ENCODE assay signal across 19 cellular contexts in the genomic region with DNA sequence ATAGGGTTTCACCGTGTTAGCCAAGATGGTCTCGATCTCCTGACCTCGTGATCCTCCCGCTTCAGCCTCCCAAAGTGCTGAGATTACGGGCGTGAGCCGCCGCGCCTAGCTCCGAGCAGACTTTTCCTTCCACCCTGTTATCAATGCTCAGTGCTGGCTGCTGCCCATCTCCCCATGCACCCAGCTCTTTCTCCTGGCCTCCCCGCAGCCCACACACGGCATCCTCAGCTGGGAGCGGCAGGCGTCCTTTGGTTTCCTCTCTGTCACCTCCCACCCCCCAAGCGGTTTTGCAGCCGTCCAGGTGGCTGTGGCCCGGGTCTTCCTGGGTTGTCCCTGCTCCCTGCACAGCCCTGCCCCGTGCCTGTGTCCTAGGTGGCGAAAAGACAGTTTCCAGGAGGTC. TPM values are rescaled to one million over a fixed set of nuclear protein-coding genes. Genes with fewer than 3 reads are reported as not detected.
DNase-seq lines count a peak whose midpoint lies in the region; ATAC-seq, FAIRE-seq and TF ChIP-seq lines count a peak whose summit lies in the region.
"Had no signal": no experiment of that assay in that cellular context is flagged by ENCODE, and none has a peak within 500 bp of the region (broad histone marks: within the 10 kb centered on the region; RNA-seq: fewer than 3 reads in every experiment).

No MANE protein-coding gene starts in this region.

- ATAC-seq in K562 (no peak), GM18868 (IDR thresholded peaks at IDR 0.05; ENCODE audit: unreplicated experiment) (no peak), HG02623 (IDR thresholded peaks at IDR 0.05; ENCODE audit: unreplicated experiment) (no peak)

- intact Hi-C loops in K562 (cut with micrococcal nuclease): no loop called here

- peak; percentile 15 for DNase-seq in GF-D8 (lab: John Stamatoyannopoulos, UW)
- peak; percentile 36 for DNase-seq in KBM-7
- peak in 1 of 4 experiments; percentile 5 for DNase-seq in K562 (ENCODE audit: extremely low read depth in 1 of 4, low spot score in 3 of 4)
- no peak for DNase-seq in activated CD4-positive, alpha-beta T cell treated with anti-CD3 and anti-CD28 coated beads for 48 hours
- DNase-seq in DMS153 treated with DMSO at 0.1 percent for 48 hours (lab: John Stamatoyannopoulos, UW; ENCODE audit: unreplicated experiment): no peak
- DNase-seq: ACHN; CD4-positive, alpha-beta memory T cell; DMS79 treated with DMSO at 0.1 percent for 48 hours; EL; KG1 had no signal

- H3K9me1 ChIP-seq in K562 (ENCODE audit: control insufficient read depth, insufficient read depth, low read length): no peaks in the 10 kb centered on the region

- H3K27ac ChIP-seq in K562 (ENCODE audit: extremely low read depth, low read depth, low read length): no peak overlapping the region
- H3K27ac ChIP-seq: C4-2B, HL-60 had no signal

- H2AFZ ChIP-seq in K562 (ENCODE audit: low read depth, low read length): peak overlapping the region; percentile 79; the same call in 1 of the 2 replicates

- H3K9ac ChIP-seq in K562 (ENCODE audit: insufficient read depth in 1 of 2, low read depth in 2 of 2, low read length in 2 of 2): peak overlapping the region in 1 of 2 experiments; percentile 35; a peak in 1 of 4 replicates

- POLR2A ChIA-PET in K562 (lab: Yijun Ruan, JAX): no interaction called here

- H3K27me3 ChIP-seq in K562 (ENCODE audit: control insufficient read depth in 2 of 2, insufficient read depth in 2 of 2, low read length in 2 of 2): peaks cover 2 to 9% of the 10 kb centered on the region in 2 experiments; a peak in 2 of 5 replicates

- H3K79me2 ChIP-seq in K562 (ENCODE audit: control insufficient read depth, insufficient read depth, low read length): no peaks in the 10 kb centered on the region

- no peaks in the 10 kb centered on the region for H4K20me1 ChIP-seq in K562 (replicated peaks; ENCODE audit: control insufficient read depth, insufficient read depth, low read length)

- H3K4me1 ChIP-seq in K562 (replicated peaks in 1 of 2; ENCODE audit: control insufficient read depth in 2 of 2, insufficient read depth in 2 of 2, low read length in 2 of 2): peaks cover 0 to 10% of the 10 kb centered on the region in 2 experiments; a peak in 4 of 5 replicates

- 71% methylated on average over 19 of the region's 19 CpGs for WGBS in K562 (ENCODE audit: insufficient coverage, low coverage, missing lambda C conversion rate)

- BruUV-seq in K562 (replicated peaks; lab: Mats Ljungman, UMichigan): no TSS peak

- no peak overlapping the region for H3K4me2 ChIP-seq in K562 (ENCODE audit: insufficient read depth, low read length)

- no peaks in the 10 kb centered on the region for H3K9me3 ChIP-seq in K562 (replicated peaks; ENCODE audit: control insufficient read depth, insufficient read depth, low read depth, low read length)
- H3K9me3 ChIP-seq: HAP-1 had no signal

- TF ChIP-seq RAD21 in K562 (CRISPR knock-in tag; conservative IDR thresholded peaks at IDR 0.05 in 1 of 2, IDR thresholded peaks at IDR 0.05 in 1 of 2): no peak

- no peak for TF ChIP-seq POLR2A in K562 (conservative IDR thresholded peaks at IDR 0.05)

- TF ChIP-seq CTCF in K562 (IDR thresholded peaks at IDR 0.05 in 2 of 3, conservative IDR thresholded peaks at IDR 0.05 in 1 of 3; ENCODE audit: insufficient read depth in 2 of 3, low read depth in 1 of 3, low read length in 3 of 3): no peak

- H3K4me3 ChIP-seq in K562: no peak overlapping the region
- H3K4me3 ChIP-seq: HAP-1 had no signal

- no peaks in the 10 kb centered on the region for H3K36me3 ChIP-seq in K562 (ENCODE audit: control insufficient read depth, insufficient read depth, low read length)
- H3K36me3 ChIP-seq: HAP-1 had no signal

- CTCF ChIA-PET in K562 (lab: Yijun Ruan, JAX; ENCODE audit: low intra/inter-chr PET ratio): no interaction called here

- no peak for FAIRE-seq in K562 (lab: Jason Lieb, UNC)
- FAIRE-seq: G401.6, GM12892, GM19239 had no signal

- in situ Hi-C loops in KBM-7 (cut with MboI; ENCODE audit: low pct_unique_long_range_greater_than_20kb, low sequenced_read_pairs): no loop called here
- in situ Hi-C loops in K562 (cut with MboI): no loop called here

- TF ChIP-seq EP300 in K562 (IDR thresholded peaks at IDR 0.05; ENCODE audit: low read length): no peak

RNA-seq across cellular contexts. Expression of a gene that starts 12.1 kb away (rescaled TPM):
- 3.0 and 20.7 TPM in 2 replicates for total RNA-seq in K562 (2011; cell fraction: chromatin; rRNA removed; ENCODE audit: low replicate concordance)
- total RNA-seq in K562 (2011; cell fraction: nucleolus; rRNA removed): 16.2 and 19.2 TPM in 2 replicates
- total RNA-seq in K562 (2011; cell fraction: nucleoplasm; rRNA removed): 7.0 and 8.5 TPM in 2 replicates
- total RNA-seq in K562 (2014; rRNA removed) (5.4 and 8.0 TPM in 2 replicates), K562 (2014; rRNA removed; fragmentation: Illumina TruSeq; extraction: Trizol) (0.11 and 0.22 TPM in 2 replicates), K562 (2015; rRNA removed; fragmentation: Illumina TruSeq; extraction: Trizol) (1.9 and 2.7 TPM in 2 replicates), K562 (2021) (9.3 and 12.0 TPM in 2 replicates)
- polyA plus RNA-seq in K562 (2011; rRNA removed) (1.4 and 2.2 TPM in 2 replicates), K562 (2014; fragmentation: Illumina TruSeq; extraction: Trizol) (1.1 and 3.7 TPM in 2 replicates), K562 (2014; fragmentation: Nextera tagmentation; extraction: Ambion mirVana) (under 1 TPM in 1 of 2 experiments, not detected in 1; 0.03 TPM), K562 (2014; rRNA removed) (8.5 and 8.9 TPM in 2 replicates)
- 1.5 and 4.4 TPM in 2 replicates for polyA plus RNA-seq in K562 (2011; cell fraction: cytosol; rRNA removed)
- polyA plus RNA-seq in K562 (2011; cell fraction: nucleus; rRNA removed): 19.6 and 56.2 TPM in 2 replicates
- polyA plus RNA-seq in K562 (2012): 4.2 and 5.5 TPM in 2 replicates
- 0.12 and 0.18 TPM in 2 replicates for polyA minus RNA-seq in K562 (2011; rRNA and poly(A)+ RNA removed)
- polyA minus RNA-seq in K562 (2011; cell fraction: cytosol; rRNA and poly(A)+ RNA removed): not detected in 2 replicates
- 2.7 and 3.5 TPM in 2 replicates for polyA minus RNA-seq in K562 (2011; cell fraction: nucleus; rRNA and poly(A)+ RNA removed)
- polyA plus RNA-seq: CD4-positive, alpha-beta memory T cell had no signal

RNA-seq across cellular contexts. Expression of a gene that starts 18.5 kb away (rescaled TPM):
- total RNA-seq in K562 (2011; cell fraction: chromatin; rRNA removed; ENCODE audit: low replicate concordance): 58.3 and 240 TPM in 2 replicates
- total RNA-seq in K562 (2011; cell fraction: nucleolus; rRNA removed): 172 and 210 TPM in 2 replicates
- total RNA-seq in K562 (2011; cell fraction: nucleoplasm; rRNA removed): 64.6 and 96.7 TPM in 2 replicates
- total RNA-seq in K562 (2014; rRNA removed) (102 and 107 TPM in 2 replicates), K562 (2014; rRNA removed; fragmentation: Illumina TruSeq; extraction: Trizol) (19.0 and 19.5 TPM in 2 replicates), K562 (2015; rRNA removed; fragmentation: Illumina TruSeq; extraction: Trizol) (77.5 and 86.8 TPM in 2 replicates), K562 (2021) (97.0 and 102 TPM in 2 replicates)
- polyA plus RNA-seq in K562 (2011; rRNA removed) (27.3 and 37.0 TPM in 2 replicates), K562 (2014; fragmentation: Illumina TruSeq; extraction: Trizol) (81.0 and 83.7 TPM in 2 replicates), K562 (2014; fragmentation: Nextera tagmentation; extraction: Ambion mirVana) (1 to 10 TPM; 1.7 to 2.1 TPM), K562 (2014; rRNA removed) (80.7 and 87.8 TPM in 2 replicates)
- 33.3 and 86.9 TPM in 2 replicates for polyA plus RNA-seq in K562 (2011; cell fraction: cytosol; rRNA removed)
- polyA plus RNA-seq in K562 (2011; cell fraction: nucleus; rRNA removed): 154 and 263 TPM in 2 replicates
- 51.5 and 103 TPM in 2 replicates for polyA plus RNA-seq in K562 (2012)
- polyA minus RNA-seq in K562 (2011; rRNA and poly(A)+ RNA removed): 16.1 and 30.0 TPM in 2 replicates
- 52.2 and 61.2 TPM in 2 replicates for polyA minus RNA-seq in K562 (2011; cell fraction: cytosol; rRNA and poly(A)+ RNA removed)
- polyA minus RNA-seq in K562 (2011; cell fraction: nucleus; rRNA and poly(A)+ RNA removed): 60.2 and 66.8 TPM in 2 replicates

RNA-seq across cellular contexts. Expression of a gene that starts 32.5 kb away (rescaled TPM):
- total RNA-seq in K562 (2011; cell fraction: chromatin; rRNA removed; ENCODE audit: low replicate concordance): 0.67 and 2.5 TPM in 2 replicates
- total RNA-seq in K562 (2011; cell fraction: nucleolus; rRNA removed): 2.2 and 2.7 TPM in 2 replicates
- 1.5 and 2.1 TPM in 2 replicates for total RNA-seq in K562 (2011; cell fraction: nucleoplasm; rRNA removed)
- 7.3 and 8.1 TPM in 2 replicates for total RNA-seq in K562 (2014; rRNA removed)
- total RNA-seq in K562 (2014; rRNA removed; fragmentation: Illumina TruSeq; extraction: Trizol): 0.62 and 0.70 TPM in 2 replicates
- total RNA-seq in K562 (2015; rRNA removed; fragmentation: Illumina TruSeq; extraction: Trizol): 1.6 TPM in 2 replicates
- total RNA-seq in K562 (2021): 5.3 and 7.8 TPM in 2 replicates
- 1.1 and 2.2 TPM in 2 replicates for polyA plus RNA-seq in K562 (2011; rRNA removed)
- 2.6 and 9.4 TPM in 2 replicates for polyA plus RNA-seq in K562 (2011; cell fraction: cytosol; rRNA removed)
- polyA plus RNA-seq in K562 (2011; cell fraction: nucleus; rRNA removed): 1.6 and 2.0 TPM in 2 replicates
- 2.4 and 6.4 TPM in 2 replicates for polyA plus RNA-seq in K562 (2012)
- 1.6 and 3.3 TPM in 2 replicates for polyA plus RNA-seq in K562 (2014; fragmentation: Illumina TruSeq; extraction: Trizol)
- not detected for polyA plus RNA-seq in K562 (2014; fragmentation: Nextera tagmentation; extraction: Ambion mirVana)
- 2.4 and 4.0 TPM in 2 replicates for polyA plus RNA-seq in K562 (2014; rRNA removed)
- 0.25 and 0.45 TPM in 2 replicates for polyA minus RNA-seq in K562 (2011; rRNA and poly(A)+ RNA removed)
- 2.3 and 3.3 TPM in 2 replicates for polyA minus RNA-seq in K562 (2011; cell fraction: cytosol; rRNA and poly(A)+ RNA removed)
- 1.1 and 1.5 TPM in 2 replicates for polyA minus RNA-seq in K562 (2011; cell fraction: nucleus; rRNA and poly(A)+ RNA removed)
- total RNA-seq: A172 had no signal

RNA-seq across cellular contexts. Expression of a gene that starts 52.0 kb away (rescaled TPM):
- not detected in 2 replicates for total RNA-seq in K562 (2011; cell fraction: chromatin; rRNA removed; ENCODE audit: low replicate concordance)
- total RNA-seq in K562 (2011; cell fraction: nucleolus; rRNA removed): not detected in 2 replicates
- not detected in 2 replicates for total RNA-seq in K562 (2011; cell fraction: nucleoplasm; rRNA removed)
- total RNA-seq in K562 (2014; rRNA removed): not detected in 2 replicates
- not detected in 2 replicates for total RNA-seq in K562 (2014; rRNA removed; fragmentation: Illumina TruSeq; extraction: Trizol)
- total RNA-seq in K562 (2015; rRNA removed; fragmentation: Illumina TruSeq; extraction: Trizol): not detected in 2 replicates
- not detected in 2 replicates for total RNA-seq in K562 (2021)
- not detected in 2 replicates for polyA plus RNA-seq in K562 (2011; rRNA removed)
- not detected in 2 replicates for polyA plus RNA-seq in K562 (2011; cell fraction: cytosol; rRNA removed)
- polyA plus RNA-seq in K562 (2011; cell fraction: nucleus; rRNA removed): not detected in 2 replicates
- polyA plus RNA-seq in K562 (2012): 0.04 TPM in 1 of 2 replicates, not detected in the other
- polyA plus RNA-seq in K562 (2014; fragmentation: Illumina TruSeq; extraction: Trizol): not detected in 2 replicates
- polyA plus RNA-seq in K562 (2014; fragmentation: Nextera tagmentation; extraction: Ambion mirVana): not detected
- not detected in 2 replicates for polyA plus RNA-seq in K562 (2014; rRNA removed)
- polyA minus RNA-seq in K562 (2011; rRNA and poly(A)+ RNA removed): not detected in 2 replicates
- polyA minus RNA-seq in K562 (2011; cell fraction: cytosol; rRNA and poly(A)+ RNA removed): not detected in 2 replicates
- polyA minus RNA-seq in K562 (2011; cell fraction: nucleus; rRNA and poly(A)+ RNA removed): not detected in 2 replicates
- total RNA-seq: A172; CD4-positive, alpha-beta memory T cell had no signal
- polyA plus RNA-seq: CD4-positive, alpha-beta memory T cell had no signal

RNA-seq across cellular contexts. Expression of a gene that starts 52.5 kb away (rescaled TPM):
- 180 and 424 TPM in 2 replicates for total RNA-seq in K562 (2011; cell fraction: chromatin; rRNA removed; ENCODE audit: low replicate concordance)
- total RNA-seq in K562 (2011; cell fraction: nucleolus; rRNA removed): 314 and 331 TPM in 2 replicates
- 165 and 217 TPM in 2 replicates for total RNA-seq in K562 (2011; cell fraction: nucleoplasm; rRNA removed)
- total RNA-seq in K562 (2014; rRNA removed): 202 and 214 TPM in 2 replicates
- total RNA-seq in K562 (2014; rRNA removed; fragmentation: Illumina TruSeq; extraction: Trizol): 26.9 and 37.3 TPM in 2 replicates
- total RNA-seq in K562 (2015; rRNA removed; fragmentation: Illumina TruSeq; extraction: Trizol): 89.1 and 89.8 TPM in 2 replicates
- total RNA-seq in K562 (2021): 207 and 238 TPM in 2 replicates
- polyA plus RNA-seq in K562 (2011; rRNA removed): 84.5 and 110 TPM in 2 replicates
- 121 and 226 TPM in 2 replicates for polyA plus RNA-seq in K562 (2011; cell fraction: cytosol; rRNA removed)
- polyA plus RNA-seq in K562 (2011; cell fraction: nucleus; rRNA removed): 273 and 320 TPM in 2 replicates
- 122 and 281 TPM in 2 replicates for polyA plus RNA-seq in K562 (2012)
- 76.5 and 160 TPM in 2 replicates for polyA plus RNA-seq in K562 (2014; fragmentation: Illumina TruSeq; extraction: Trizol)
- 1 to 10 TPM; 1.1 to 3.7 TPM for polyA plus RNA-seq in K562 (2014; fragmentation: Nextera tagmentation; extraction: Ambion mirVana)
- 138 and 161 TPM in 2 replicates for polyA plus RNA-seq in K562 (2014; rRNA removed)
- 39.2 and 57.2 TPM in 2 replicates for polyA minus RNA-seq in K562 (2011; rRNA and poly(A)+ RNA removed)
- polyA minus RNA-seq in K562 (2011; cell fraction: cytosol; rRNA and poly(A)+ RNA removed): 97.1 and 131 TPM in 2 replicates
- polyA minus RNA-seq in K562 (2011; cell fraction: nucleus; rRNA and poly(A)+ RNA removed): 67.5 and 106 TPM in 2 replicates

Comparison
In these comparisons a context has a peak if more than half of its experiments do, and no peak if none do; other contexts are left out.
1. DNase-seq: peak in GF-D8 (single experiment) and KBM-7 (single experiment); none in activated CD4-positive, alpha-beta T cell treated with anti-CD3 and anti-CD28 coated beads for 48 hours (single experiment) and DMS153 treated with DMSO at 0.1 percent for 48 hours (single experiment).